In genomic region chr11:47256374-47256773, GRCh38 we compare ENCODE assay signal across 25 cellular contexts.
"Had no signal": no experiment of that assay in that cellular context is flagged by ENCODE, and none has a peak within 500 bp of the region (broad histone marks: within the 10 kb centered on the region; RNA-seq: fewer than 3 reads in every experiment).

No MANE protein-coding gene starts in this region.

- H3K36me3 Mint-ChIP-seq: activated CD8-positive, alpha-beta memory T cell treated with anti-CD3 and anti-CD28 coated beads, Interleukin-2, amount 10 ng/mL, durations not matched to agents 7 days and 5 days; naive B cell had no signal

- H3K9me3 Mint-ChIP-seq: activated naive CD4-positive, alpha-beta T cell treated with anti-CD3 and anti-CD28 coated beads for 36 hours; activated T-cell treated with anti-CD3 and anti-CD28 coated beads, Interleukin-2, amount 50 U/mL, for 24 hours; activated T-helper 2 cell treated with anti-CD3 and anti-CD28 coated beads, Interferon-gamma antibody, Interleukin-2, Interleukin-4, amounts not matched to agents 10 μg/mL and 5 μg/mL and 100 μg/mL, durations not matched to agents 14 hours and 24 hours and 36 hours; naive B cell; stimulated activated naive CD8-positive, alpha-beta T cell treated with anti-CD3 and anti-CD28 coated beads, Interleukin-15, amount 100 ng/mL, for 72 hours had no signal

- H3K27me3 Mint-ChIP-seq: activated CD4-positive, alpha-beta T cell treated with anti-CD3 and anti-CD28 coated beads for 36 hours; activated CD8-positive, alpha-beta memory T cell treated with anti-CD3 and anti-CD28 coated beads, Interleukin-2, amount 10 ng/mL, durations not matched to agents 7 days and 5 days; activated T-cell treated with anti-CD3 and anti-CD28 coated beads, Interleukin-2, amount 50 U/mL, for 24 hours; naive B cell; stimulated activated naive CD8-positive, alpha-beta T cell treated with anti-CD3 and anti-CD28 coated beads, Interleukin-15, amount 100 ng/mL, for 72 hours had no signal

- H3K27ac Mint-ChIP-seq: activated CD4-positive, alpha-beta T cell treated with anti-CD3 and anti-CD28 coated beads for 36 hours; activated CD8-positive, alpha-beta memory T cell treated with anti-CD3 and anti-CD28 coated beads, Interleukin-2, amount 10 ng/mL, durations not matched to agents 7 days and 5 days; activated naive CD4-positive, alpha-beta T cell treated with anti-CD3 and anti-CD28 coated beads for 36 hours; activated T-cell treated with anti-CD3 and anti-CD28 coated beads, Interleukin-2, amount 50 U/mL, for 24 hours; activated T-helper 2 cell treated with anti-CD3 and anti-CD28 coated beads, Interferon-gamma antibody, Interleukin-2, Interleukin-4, amounts not matched to agents 10 μg/mL and 5 μg/mL and 100 μg/mL, durations not matched to agents 14 hours and 24 hours and 36 hours had no signal

- H3K27ac ChIP-seq: SJSA1 had no signal

- H3K4me3 ChIP-seq: body of pancreas, left lung, mucosa of descending colon, SJSA1, skin epidermis had no signal

- H3K9me3 ChIP-seq: body of pancreas, left lung, mucosa of descending colon, SJSA1, thoracic aorta had no signal

- H3K36me3 ChIP-seq: thoracic aorta had no signal

- DNase-seq: activated CD4-positive, alpha-beta T cell treated with anti-CD3 and anti-CD28 coated beads for 36 hours; activated CD4-positive, alpha-beta T cell treated with anti-CD3 and anti-CD28 coated beads, Interleukin-2, amount 50 U/mL, for 48 hours; activated CD8-positive, alpha-beta memory T cell treated with anti-CD3 and anti-CD28 coated beads, Interleukin-2, amount 10 ng/mL, durations not matched to agents 7 days and 5 days; activated naive CD4-positive, alpha-beta T cell treated with anti-CD3 and anti-CD28 coated beads for 36 hours; activated T-cell treated with anti-CD3 and anti-CD28 coated beads, Interleukin-2, amount 50 U/mL, for 24 hours; body of pancreas; caudate nucleus; dorsolateral prefrontal cortex; foreskin fibroblast; glutamatergic neuron; left lung; mesenchymal stem cell; mucosa of descending colon; naive B cell; occipital lobe; retina; stimulated activated CD4-positive, alpha-beta T cell treated with anti-CD3 and anti-CD28 coated beads, Interleukin-15, amount 100 ng/mL, for 24 hours; stimulated activated CD4-positive, alpha-beta T cell treated with anti-CD3 and anti-CD28 coated beads, Interleukin-2, amount 100 ng/mL, for 48 hours; stimulated activated naive CD8-positive, alpha-beta T cell treated with anti-CD3 and anti-CD28 coated beads, Interleukin-15, amount 100 ng/mL, for 72 hours had no signal

- FAIRE-seq: kidney, TTC549 had no signal

- H3K27me3 ChIP-seq: body of pancreas, dorsolateral prefrontal cortex, left lung, SJSA1 had no signal

- H3K4me3 Mint-ChIP-seq: activated CD4-positive, alpha-beta T cell treated with anti-CD3 and anti-CD28 coated beads for 36 hours; activated CD8-positive, alpha-beta memory T cell treated with anti-CD3 and anti-CD28 coated beads, Interleukin-2, amount 10 ng/mL, durations not matched to agents 7 days and 5 days; activated naive CD4-positive, alpha-beta T cell treated with anti-CD3 and anti-CD28 coated beads for 36 hours; activated T-cell treated with anti-CD3 and anti-CD28 coated beads, Interleukin-2, amount 50 U/mL, for 24 hours; naive B cell; stimulated activated naive CD8-positive, alpha-beta T cell treated with anti-CD3 and anti-CD28 coated beads, Interleukin-15, amount 100 ng/mL, for 72 hours had no signal

- ATAC-seq: activated CD4-positive, alpha-beta T cell treated with anti-CD3 and anti-CD28 coated beads for 36 hours; activated CD8-positive, alpha-beta memory T cell treated with anti-CD3 and anti-CD28 coated beads, Interleukin-2, amount 10 ng/mL, durations not matched to agents 7 days and 5 days; mucosa of descending colon; stimulated activated naive CD8-positive, alpha-beta T cell treated with anti-CD3 and anti-CD28 coated beads, Interleukin-15, amount 100 ng/mL, for 72 hours had no signal
